1 cellular context compared by ENCODE assay signal in the genomic region with DNA sequence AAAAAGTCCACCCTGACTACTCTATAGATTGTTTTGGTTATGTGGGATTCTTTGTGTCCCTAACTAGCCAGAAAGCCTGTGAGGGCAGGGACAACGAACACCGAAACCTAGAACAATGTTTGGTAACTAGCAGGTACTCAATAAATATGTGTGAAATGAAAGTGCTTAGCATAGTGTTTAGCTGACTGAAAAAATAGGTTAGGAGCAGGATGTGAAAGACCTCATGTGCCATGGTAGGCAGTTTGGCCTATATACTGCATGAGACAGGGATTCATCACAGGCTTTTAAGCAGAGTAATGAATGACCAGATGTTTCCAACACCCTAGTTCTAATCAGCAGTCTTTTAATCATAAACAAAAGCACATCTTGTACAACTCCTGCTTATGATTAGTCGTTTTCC.
TF ChIP-seq lines count a peak whose summit lies in the region.

No MANE protein-coding gene starts in this region.

TF ChIP-seq in GM12878, 131 proteins besides CTCF, POLR2A, EP300 and RAD21 (continued from another document):
- TF ChIP-seq RAD51 (IDR thresholded peaks at IDR 0.05) (0 out of 2 replicates have a peak, but pooled peaks have one; percentile 22), ZBED1 (IDR thresholded peaks at IDR 0.05; ENCODE audit: borderline replicate concordance) (no peak), RBBP5 (conservative IDR thresholded peaks at IDR 0.05) (no peak), EGR1 (IDR thresholded peaks at IDR 0.05; ENCODE audit: borderline replicate concordance in 1 of 2, low read depth in 2 of 2, low read length in 2 of 2) (no peak), NBN (IDR thresholded peaks at IDR 0.05) (peak; percentile 56; the same call in 1 of the 2 replicates), ZNF217 (IDR thresholded peaks at IDR 0.05) (peak; percentile 40; the same call in 1 of the 2 replicates), BMI1 (IDR thresholded peaks at IDR 0.05; ENCODE audit: borderline replicate concordance) (no peak), SMC3 (IDR thresholded peaks at IDR 0.05; ENCODE audit: borderline replicate concordance, low read length) (no peak; the same call in 1 of the 2 replicates), SMAD5 (IDR thresholded peaks at IDR 0.05; ENCODE audit: low read depth) (no peak), PAX8 (IDR thresholded peaks at IDR 0.05) (no peak), TARDBP (IDR thresholded peaks at IDR 0.05; ENCODE audit: borderline replicate concordance) (no peak), KLF5 (IDR thresholded peaks at IDR 0.05; ENCODE audit: partially characterized antibody) (no peak), CBX5 (IDR thresholded peaks at IDR 0.05; ENCODE audit: low read depth) (no peak), NR2F1 (conservative IDR thresholded peaks at IDR 0.05) (no peak), SIX5 (IDR thresholded peaks at IDR 0.05; ENCODE audit: low read depth, low read length, severe bottlenecking) (no peak), STAT1 (conservative IDR thresholded peaks at IDR 0.05) (no peak), CREB1 (IDR thresholded peaks at IDR 0.05; ENCODE audit: low read depth) (no peak), ZZZ3 (IDR thresholded peaks at IDR 0.05; ENCODE audit: control insufficient read depth, insufficient read length, low read depth) (no peak), NFXL1 (IDR thresholded peaks at IDR 0.05; ENCODE audit: borderline replicate concordance) (no peak), MTA2 (IDR thresholded peaks at IDR 0.05; ENCODE audit: low read depth) (peak; percentile 84), HDGF (IDR thresholded peaks at IDR 0.05) (no peak), RUNX3 (IDR thresholded peaks at IDR 0.05; ENCODE audit: low read length) (no peak; the same call in 1 of the 2 replicates), MYC (IDR thresholded peaks at IDR 0.05; ENCODE audit: insufficient read depth, insufficient read length, insufficient replicate concordance, low read length, severe bottlenecking) (no peak), ASH2L (IDR thresholded peaks at IDR 0.05; ENCODE audit: borderline replicate concordance, low read depth) (no peak), TAF1 (IDR thresholded peaks at IDR 0.05; ENCODE audit: borderline replicate concordance, low read depth, low read length) (no peak)
- TF ChIP-seq, protein P1, sequence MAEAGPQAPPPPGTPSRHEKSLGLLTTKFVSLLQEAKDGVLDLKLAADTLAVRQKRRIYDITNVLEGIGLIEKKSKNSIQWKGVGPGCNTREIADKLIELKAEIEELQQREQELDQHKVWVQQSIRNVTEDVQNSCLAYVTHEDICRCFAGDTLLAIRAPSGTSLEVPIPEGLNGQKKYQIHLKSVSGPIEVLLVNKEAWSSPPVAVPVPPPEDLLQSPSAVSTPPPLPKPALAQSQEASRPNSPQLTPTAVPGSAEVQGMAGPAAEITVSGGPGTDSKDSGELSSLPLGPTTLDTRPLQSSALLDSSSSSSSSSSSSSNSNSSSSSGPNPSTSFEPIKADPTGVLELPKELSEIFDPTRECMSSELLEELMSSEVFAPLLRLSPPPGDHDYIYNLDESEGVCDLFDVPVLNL (IDR thresholded peaks at IDR 0.05; ENCODE audit: low read depth, low read length), result no peak
- TF ChIP-seq, protein P2, sequence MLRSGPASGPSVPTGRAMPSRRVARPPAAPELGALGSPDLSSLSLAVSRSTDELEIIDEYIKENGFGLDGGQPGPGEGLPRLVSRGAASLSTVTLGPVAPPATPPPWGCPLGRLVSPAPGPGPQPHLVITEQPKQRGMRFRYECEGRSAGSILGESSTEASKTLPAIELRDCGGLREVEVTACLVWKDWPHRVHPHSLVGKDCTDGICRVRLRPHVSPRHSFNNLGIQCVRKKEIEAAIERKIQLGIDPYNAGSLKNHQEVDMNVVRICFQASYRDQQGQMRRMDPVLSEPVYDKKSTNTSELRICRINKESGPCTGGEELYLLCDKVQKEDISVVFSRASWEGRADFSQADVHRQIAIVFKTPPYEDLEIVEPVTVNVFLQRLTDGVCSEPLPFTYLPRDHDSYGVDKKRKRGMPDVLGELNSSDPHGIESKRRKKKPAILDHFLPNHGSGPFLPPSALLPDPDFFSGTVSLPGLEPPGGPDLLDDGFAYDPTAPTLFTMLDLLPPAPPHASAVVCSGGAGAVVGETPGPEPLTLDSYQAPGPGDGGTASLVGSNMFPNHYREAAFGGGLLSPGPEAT (IDR thresholded peaks at IDR 0.05; ENCODE audit: low read depth), result peak; percentile 67
- TF ChIP-seq, protein P3, sequence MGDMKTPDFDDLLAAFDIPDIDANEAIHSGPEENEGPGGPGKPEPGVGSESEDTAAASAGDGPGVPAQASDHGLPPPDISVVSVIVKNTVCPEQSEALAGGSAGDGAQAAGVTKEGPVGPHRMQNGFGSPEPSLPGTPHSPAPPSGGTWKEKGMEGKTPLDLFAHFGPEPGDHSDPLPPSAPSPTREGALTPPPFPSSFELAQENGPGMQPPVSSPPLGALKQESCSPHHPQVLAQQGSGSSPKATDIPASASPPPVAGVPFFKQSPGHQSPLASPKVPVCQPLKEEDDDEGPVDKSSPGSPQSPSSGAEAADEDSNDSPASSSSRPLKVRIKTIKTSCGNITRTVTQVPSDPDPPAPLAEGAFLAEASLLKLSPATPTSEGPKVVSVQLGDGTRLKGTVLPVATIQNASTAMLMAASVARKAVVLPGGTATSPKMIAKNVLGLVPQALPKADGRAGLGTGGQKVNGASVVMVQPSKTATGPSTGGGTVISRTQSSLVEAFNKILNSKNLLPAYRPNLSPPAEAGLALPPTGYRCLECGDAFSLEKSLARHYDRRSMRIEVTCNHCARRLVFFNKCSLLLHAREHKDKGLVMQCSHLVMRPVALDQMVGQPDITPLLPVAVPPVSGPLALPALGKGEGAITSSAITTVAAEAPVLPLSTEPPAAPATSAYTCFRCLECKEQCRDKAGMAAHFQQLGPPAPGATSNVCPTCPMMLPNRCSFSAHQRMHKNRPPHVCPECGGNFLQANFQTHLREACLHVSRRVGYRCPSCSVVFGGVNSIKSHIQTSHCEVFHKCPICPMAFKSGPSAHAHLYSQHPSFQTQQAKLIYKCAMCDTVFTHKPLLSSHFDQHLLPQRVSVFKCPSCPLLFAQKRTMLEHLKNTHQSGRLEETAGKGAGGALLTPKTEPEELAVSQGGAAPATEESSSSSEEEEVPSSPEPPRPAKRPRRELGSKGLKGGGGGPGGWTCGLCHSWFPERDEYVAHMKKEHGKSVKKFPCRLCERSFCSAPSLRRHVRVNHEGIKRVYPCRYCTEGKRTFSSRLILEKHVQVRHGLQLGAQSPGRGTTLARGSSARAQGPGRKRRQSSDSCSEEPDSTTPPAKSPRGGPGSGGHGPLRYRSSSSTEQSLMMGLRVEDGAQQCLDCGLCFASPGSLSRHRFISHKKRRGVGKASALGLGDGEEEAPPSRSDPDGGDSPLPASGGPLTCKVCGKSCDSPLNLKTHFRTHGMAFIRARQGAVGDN (IDR thresholded peaks at IDR 0.05), result peak; percentile 65
- TF ChIP-seq, protein P4, sequence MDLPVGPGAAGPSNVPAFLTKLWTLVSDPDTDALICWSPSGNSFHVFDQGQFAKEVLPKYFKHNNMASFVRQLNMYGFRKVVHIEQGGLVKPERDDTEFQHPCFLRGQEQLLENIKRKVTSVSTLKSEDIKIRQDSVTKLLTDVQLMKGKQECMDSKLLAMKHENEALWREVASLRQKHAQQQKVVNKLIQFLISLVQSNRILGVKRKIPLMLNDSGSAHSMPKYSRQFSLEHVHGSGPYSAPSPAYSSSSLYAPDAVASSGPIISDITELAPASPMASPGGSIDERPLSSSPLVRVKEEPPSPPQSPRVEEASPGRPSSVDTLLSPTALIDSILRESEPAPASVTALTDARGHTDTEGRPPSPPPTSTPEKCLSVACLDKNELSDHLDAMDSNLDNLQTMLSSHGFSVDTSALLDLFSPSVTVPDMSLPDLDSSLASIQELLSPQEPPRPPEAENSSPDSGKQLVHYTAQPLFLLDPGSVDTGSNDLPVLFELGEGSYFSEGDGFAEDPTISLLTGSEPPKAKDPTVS (IDR thresholded peaks at IDR 0.05; ENCODE audit: low read depth, low read length), result no peak
- TF ChIP-seq, protein P5, sequence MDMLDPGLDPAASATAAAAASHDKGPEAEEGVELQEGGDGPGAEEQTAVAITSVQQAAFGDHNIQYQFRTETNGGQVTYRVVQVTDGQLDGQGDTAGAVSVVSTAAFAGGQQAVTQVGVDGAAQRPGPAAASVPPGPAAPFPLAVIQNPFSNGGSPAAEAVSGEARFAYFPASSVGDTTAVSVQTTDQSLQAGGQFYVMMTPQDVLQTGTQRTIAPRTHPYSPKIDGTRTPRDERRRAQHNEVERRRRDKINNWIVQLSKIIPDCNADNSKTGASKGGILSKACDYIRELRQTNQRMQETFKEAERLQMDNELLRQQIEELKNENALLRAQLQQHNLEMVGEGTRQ (IDR thresholded peaks at IDR 0.05; ENCODE audit: borderline replicate concordance, low read depth, low read length), result no peak
- TF ChIP-seq, protein P6, sequence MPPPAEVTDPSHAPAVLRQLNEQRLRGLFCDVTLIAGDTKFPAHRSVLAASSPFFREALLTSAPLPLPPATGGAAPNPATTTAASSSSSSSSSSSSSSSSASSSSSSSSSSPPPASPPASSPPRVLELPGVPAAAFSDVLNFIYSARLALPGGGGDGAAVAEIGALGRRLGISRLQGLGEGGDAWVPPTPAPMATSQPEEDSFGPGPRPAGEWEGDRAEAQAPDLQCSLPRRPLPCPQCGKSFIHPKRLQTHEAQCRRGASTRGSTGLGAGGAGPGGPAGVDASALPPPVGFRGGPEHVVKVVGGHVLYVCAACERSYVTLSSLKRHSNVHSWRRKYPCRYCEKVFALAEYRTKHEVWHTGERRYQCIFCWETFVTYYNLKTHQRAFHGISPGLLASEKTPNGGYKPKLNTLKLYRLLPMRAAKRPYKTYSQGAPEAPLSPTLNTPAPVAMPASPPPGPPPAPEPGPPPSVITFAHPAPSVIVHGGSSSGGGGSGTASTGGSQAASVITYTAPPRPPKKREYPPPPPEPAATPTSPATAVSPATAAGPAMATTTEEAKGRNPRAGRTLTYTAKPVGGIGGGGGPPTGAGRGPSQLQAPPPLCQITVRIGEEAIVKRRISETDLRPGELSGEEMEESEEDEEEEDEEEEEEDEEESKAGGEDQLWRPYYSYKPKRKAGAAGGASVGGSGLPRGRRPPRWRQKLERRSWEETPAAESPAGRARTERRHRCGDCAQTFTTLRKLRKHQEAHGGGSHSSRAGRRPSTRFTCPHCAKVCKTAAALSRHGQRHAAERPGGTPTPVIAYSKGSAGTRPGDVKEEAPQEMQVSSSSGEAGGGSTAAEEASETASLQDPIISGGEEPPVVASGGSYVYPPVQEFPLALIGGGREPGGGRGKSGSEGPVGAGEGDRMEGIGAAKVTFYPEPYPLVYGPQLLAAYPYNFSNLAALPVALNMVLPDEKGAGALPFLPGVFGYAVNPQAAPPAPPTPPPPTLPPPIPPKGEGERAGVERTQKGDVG (CRISPR knock-in tag; IDR thresholded peaks at IDR 0.05), result no peak
- TF ChIP-seq, protein P7, sequence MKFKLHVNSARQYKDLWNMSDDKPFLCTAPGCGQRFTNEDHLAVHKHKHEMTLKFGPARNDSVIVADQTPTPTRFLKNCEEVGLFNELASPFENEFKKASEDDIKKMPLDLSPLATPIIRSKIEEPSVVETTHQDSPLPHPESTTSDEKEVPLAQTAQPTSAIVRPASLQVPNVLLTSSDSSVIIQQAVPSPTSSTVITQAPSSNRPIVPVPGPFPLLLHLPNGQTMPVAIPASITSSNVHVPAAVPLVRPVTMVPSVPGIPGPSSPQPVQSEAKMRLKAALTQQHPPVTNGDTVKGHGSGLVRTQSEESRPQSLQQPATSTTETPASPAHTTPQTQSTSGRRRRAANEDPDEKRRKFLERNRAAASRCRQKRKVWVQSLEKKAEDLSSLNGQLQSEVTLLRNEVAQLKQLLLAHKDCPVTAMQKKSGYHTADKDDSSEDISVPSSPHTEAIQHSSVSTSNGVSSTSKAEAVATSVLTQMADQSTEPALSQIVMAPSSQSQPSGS (IDR thresholded peaks at IDR 0.05; ENCODE audit: low read length), result no peak
- TF ChIP-seq, protein P8, sequence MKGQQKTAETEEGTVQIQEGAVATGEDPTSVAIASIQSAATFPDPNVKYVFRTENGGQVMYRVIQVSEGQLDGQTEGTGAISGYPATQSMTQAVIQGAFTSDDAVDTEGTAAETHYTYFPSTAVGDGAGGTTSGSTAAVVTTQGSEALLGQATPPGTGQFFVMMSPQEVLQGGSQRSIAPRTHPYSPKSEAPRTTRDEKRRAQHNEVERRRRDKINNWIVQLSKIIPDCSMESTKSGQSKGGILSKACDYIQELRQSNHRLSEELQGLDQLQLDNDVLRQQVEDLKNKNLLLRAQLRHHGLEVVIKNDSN (IDR thresholded peaks at IDR 0.05; ENCODE audit: borderline replicate concordance, extremely low read length, insufficient read depth, low read depth, low read length), result no peak
